Comparison of ENCODE assay signal across 16 cellular contexts in the genomic region with DNA sequence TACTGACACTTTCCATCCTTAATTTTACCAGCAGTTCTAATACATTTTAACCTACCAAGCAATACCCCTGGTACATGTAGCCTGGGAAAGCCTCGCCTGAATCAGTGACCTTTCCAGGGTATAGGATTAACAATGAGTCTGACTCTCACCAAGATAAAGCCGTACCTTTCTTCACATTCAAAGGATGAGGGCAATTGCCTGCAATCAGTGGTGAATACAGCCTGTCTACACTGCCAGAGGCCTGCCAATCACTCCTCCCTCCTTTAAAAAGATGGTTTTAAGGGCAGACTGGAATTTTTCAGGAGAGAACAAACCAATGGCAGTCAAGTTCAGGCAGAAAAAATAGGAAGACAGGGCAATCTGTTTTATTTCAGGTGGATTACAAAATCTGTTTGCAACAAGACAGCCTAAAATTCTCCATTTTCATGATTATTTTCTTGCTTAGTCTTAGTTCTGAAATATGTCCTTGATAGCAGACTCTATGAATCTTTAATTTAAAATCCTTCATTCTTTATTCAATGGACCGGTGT.
"Had no signal": no experiment of that assay in that cellular context is flagged by ENCODE, and none has a peak within 500 bp of the region (broad histone marks: within the 10 kb centered on the region; RNA-seq: fewer than 3 reads in every experiment).

No MANE protein-coding gene starts in this region.

- ATAC-seq: activated CD8-positive, alpha-beta T cell treated with anti-CD3 and anti-CD28 coated beads, Interleukin-2, amount 10 ng/mL, durations not matched to agents 7 days and 5 days; foreskin keratinocyte; mucosa of descending colon; naive thymus-derived CD8-positive, alpha-beta T cell; sciatic nerve had no signal

- H3K27ac ChIP-seq: esophagus muscularis mucosa, foreskin keratinocyte, suprapubic skin, VCaP had no signal

- H3K4me3 Mint-ChIP-seq: activated CD8-positive, alpha-beta T cell treated with anti-CD3 and anti-CD28 coated beads, Interleukin-2, amount 10 ng/mL, durations not matched to agents 7 days and 5 days; naive thymus-derived CD8-positive, alpha-beta T cell had no signal

- H3K4me1 ChIP-seq: foreskin keratinocyte had no signal

- DNase-seq: activated CD4-positive, alpha-beta T cell treated with anti-CD3 and anti-CD28 coated beads for 48 hours; activated CD8-positive, alpha-beta memory T cell treated with anti-CD3 and anti-CD28 coated beads, Interleukin-2, amount 50 U/mL, for 48 hours; activated CD8-positive, alpha-beta T cell treated with anti-CD3 and anti-CD28 coated beads, Interleukin-2, amount 10 ng/mL, durations not matched to agents 7 days and 5 days; activated naive CD4-positive, alpha-beta T cell; dermis blood vessel endothelial cell; foreskin keratinocyte; head of caudate nucleus; mucosa of descending colon; naive thymus-derived CD8-positive, alpha-beta T cell; stimulated activated CD4-positive, alpha-beta T cell treated with anti-CD3 and anti-CD28 coated beads, Interleukin-2, amount 100 ng/mL, for 24 hours; stimulated activated naive CD4-positive, alpha-beta T cell treated with Interleukin-2 at 50 U/mL for 16 hours; T-helper 1 cell had no signal

- H3K27ac Mint-ChIP-seq: activated CD8-positive, alpha-beta T cell treated with anti-CD3 and anti-CD28 coated beads, Interleukin-2, amount 10 ng/mL, durations not matched to agents 7 days and 5 days had no signal

- H3K9me3 ChIP-seq: esophagus muscularis mucosa, mucosa of descending colon, suprapubic skin had no signal

- H3K9me3 Mint-ChIP-seq: naive thymus-derived CD8-positive, alpha-beta T cell had no signal

- H3K4me3 ChIP-seq: esophagus muscularis mucosa, mucosa of descending colon, suprapubic skin had no signal
